Comparison of ENCODE assay signal across 9 cellular contexts in genomic region chr4:68657022-68657594, GRCh38. TPM values are rescaled to one million over a fixed set of nuclear protein-coding genes. Genes with fewer than 3 reads are reported as not detected.
DNase-seq lines count a peak whose midpoint lies in the region; ATAC-seq, FAIRE-seq and TF ChIP-seq lines count a peak whose summit lies in the region.
"Not testable (repeated sequence)": the region's sequence is repeated elsewhere in the genome, so short reads cannot be mapped to it uniquely, and the experiment has no call there.
"Had no signal": no experiment of that assay in that cellular context is flagged by ENCODE, and none has a peak within 500 bp of the region (broad histone marks: within the 10 kb centered on the region; RNA-seq: fewer than 3 reads in every experiment).

No MANE protein-coding gene starts in this region.

- H3K9me3 Mint-ChIP-seq in activated naive CD8-positive, alpha-beta T cell treated with anti-CD3 and anti-CD28 coated beads, Interleukin-2, amount 50 U/mL, for 24 hours; nephron: not testable (repeated sequence)

- not testable (repeated sequence) for DNase-seq in GM12891 (ENCODE audit: insufficient read length, low spot score); activated naive CD8-positive, alpha-beta T cell treated with anti-CD3 and anti-CD28 coated beads, Interleukin-2, amount 50 U/mL, for 24 hours

- H3K27ac Mint-ChIP-seq in activated naive CD8-positive, alpha-beta T cell treated with anti-CD3 and anti-CD28 coated beads, Interleukin-2, amount 50 U/mL, for 24 hours = not testable (repeated sequence)
- H3K27ac Mint-ChIP-seq in nephron = peak overlapping the region; percentile 55 to 64 (median 62)

- not testable (repeated sequence) for TF ChIP-seq CTCF in nephron (IDR thresholded peaks at IDR 0.05; ENCODE audit: unreplicated experiment in 3 of 3)

- not testable (repeated sequence) for H3K36me3 Mint-ChIP-seq in activated naive CD8-positive, alpha-beta T cell treated with anti-CD3 and anti-CD28 coated beads, Interleukin-2, amount 50 U/mL, for 24 hours (ENCODE audit: low read depth); nephron (ENCODE audit: low read depth)

- H3K4me3 Mint-ChIP-seq in activated naive CD8-positive, alpha-beta T cell treated with anti-CD3 and anti-CD28 coated beads, Interleukin-2, amount 50 U/mL, for 24 hours; nephron: not testable (repeated sequence)

- H3K27me3 Mint-ChIP-seq in activated naive CD8-positive, alpha-beta T cell treated with anti-CD3 and anti-CD28 coated beads, Interleukin-2, amount 50 U/mL, for 24 hours; nephron (ENCODE audit: low read depth): not testable (repeated sequence)

- not testable (repeated sequence) for TF ChIP-seq POLR2A in GM12891 (IDR thresholded peaks at IDR 0.05; ENCODE audit: low read depth, low read length)

- H3K4me1 Mint-ChIP-seq in activated naive CD8-positive, alpha-beta T cell treated with anti-CD3 and anti-CD28 coated beads, Interleukin-2, amount 50 U/mL, for 24 hours; nephron: not testable (repeated sequence)

- ATAC-seq in GM18909 (IDR thresholded peaks at IDR 0.05; ENCODE audit: poor library complexity, unreplicated experiment) (peak; percentile 78), GM21390 (IDR thresholded peaks at IDR 0.05; ENCODE audit: unreplicated experiment) (peak; percentile 64), HG02623 (IDR thresholded peaks at IDR 0.05; ENCODE audit: unreplicated experiment) (peak; percentile 69), HG03064 (IDR thresholded peaks at IDR 0.05; ENCODE audit: low read depth, unreplicated experiment) (peak; percentile 62), HG03469 (IDR thresholded peaks at IDR 0.05; ENCODE audit: unreplicated experiment) (peak; percentile 39)
- ATAC-seq in activated naive CD8-positive, alpha-beta T cell treated with anti-CD3 and anti-CD28 coated beads, Interleukin-2, amount 50 U/mL, for 24 hours = peak; percentile 46

- FAIRE-seq in GM12891 (lab: Jason Lieb, UNC) = peak; percentile 88

RNA-seq across cellular contexts. Expression of gene UGT2B15, which starts 13.3 kb away (rescaled TPM):
- 2.1 TPM for polyA plus RNA-seq in GM12891 (2012; ENCODE audit: low read depth, missing spikeins)
- polyA plus RNA-seq: psoas muscle had no signal
